13 cellular contexts compared by ENCODE assay signal in genomic region chr13:79483302-79483701, GRCh38. TPM values are rescaled to one million over a fixed set of nuclear protein-coding genes. Genes with fewer than 3 reads are reported as not detected.
DNase-seq lines count a peak whose midpoint lies in the region; ATAC-seq, FAIRE-seq and TF ChIP-seq lines count a peak whose summit lies in the region.
"Had no signal": no experiment of that assay in that cellular context is flagged by ENCODE, and none has a peak within 500 bp of the region (broad histone marks: within the 10 kb centered on the region; RNA-seq: fewer than 3 reads in every experiment).

No MANE protein-coding gene starts in this region.

- TF ChIP-seq CTCF in WI38 (IDR thresholded peaks at IDR 0.05; ENCODE audit: low read depth, low read length) (no peak), fibroblast of lung (conservative IDR thresholded peaks at IDR 0.05 in 1 of 2, IDR thresholded peaks at IDR 0.05 in 1 of 2; ENCODE audit: low read depth in 1 of 2, low read length in 2 of 2) (no peak)

- peaks cover 19% of the 10 kb centered on the region for H3K79me2 ChIP-seq in fibroblast of lung (ENCODE audit: control insufficient read depth, insufficient read depth, low read length)

- no peaks in the 10 kb centered on the region for H3K9me3 ChIP-seq in fibroblast of lung (ENCODE audit: control insufficient read depth, insufficient read depth, low read depth, low read length)
- H3K9me3 ChIP-seq in small intestine (ENCODE audit: control insufficient read depth, low read depth) = no peaks in the 10 kb centered on the region

- no peaks in the 10 kb centered on the region for H3K9me3 Mint-ChIP-seq in activated CD4-positive, alpha-beta T cell treated with anti-CD3 and anti-CD28 coated beads, Interleukin-2, amount 10 ng/mL, durations not matched to agents 7 days and 5 days
- H3K9me3 Mint-ChIP-seq: memory B cell had no signal

- H3K27ac ChIP-seq in fibroblast of lung (ENCODE audit: insufficient read depth, low read length) (peak overlapping the region; percentile 47), small intestine (ENCODE audit: low read depth in 1 of 2, low read length in 1 of 2) (no peak overlapping the region)

- FAIRE-seq in small intestine (lab: Jason Lieb, UNC) = peak; percentile 10
- FAIRE-seq: GM12878 had no signal

- POLR2A ChIA-PET in activated CD4-positive, alpha-beta T cell treated with anti-CD3 and anti-CD28 coated beads, Interleukin-2, amount 10 ng/mL, durations not matched to agents 7 days and 5 days (lab: Charles Lee) = no interaction called here

- H3K4me1 ChIP-seq in fibroblast of lung (ENCODE audit: control insufficient read depth, extremely low read depth, insufficient read depth, low read length) = peaks cover 7% of the 10 kb centered on the region
- H3K4me1 ChIP-seq in small intestine (ENCODE audit: control insufficient read depth in 2 of 2, insufficient read depth in 1 of 2, low read depth in 1 of 2, low read length in 1 of 2) = no peaks in the 10 kb centered on the region

- H3K27me3 ChIP-seq in fibroblast of lung (ENCODE audit: control insufficient read depth, insufficient read depth, low read length) = peaks cover 7% of the 10 kb centered on the region
- H3K27me3 ChIP-seq in small intestine (ENCODE audit: control insufficient read depth in 2 of 2, insufficient read depth in 2 of 2, low read length in 2 of 2) = no peaks in the 10 kb centered on the region

- H3K36me3 Mint-ChIP-seq in activated CD4-positive, alpha-beta T cell treated with anti-CD3 and anti-CD28 coated beads, Interleukin-2, amount 10 ng/mL, durations not matched to agents 7 days and 5 days (ENCODE audit: low read depth) = peaks cover 2% of the 10 kb centered on the region
- H3K36me3 Mint-ChIP-seq: memory B cell had no signal

- H3K4me1 Mint-ChIP-seq in activated CD4-positive, alpha-beta T cell treated with anti-CD3 and anti-CD28 coated beads, Interleukin-2, amount 10 ng/mL, durations not matched to agents 7 days and 5 days = peaks cover 74% of the 10 kb centered on the region

- H3K4me3 Mint-ChIP-seq in activated CD4-positive, alpha-beta T cell treated with anti-CD3 and anti-CD28 coated beads, Interleukin-2, amount 10 ng/mL, durations not matched to agents 7 days and 5 days = peak overlapping the region; percentile 61
- H3K4me3 Mint-ChIP-seq: memory B cell had no signal

- no peak for DNase-seq in activated CD4-positive, alpha-beta T cell treated with anti-CD3 and anti-CD28 coated beads, Interleukin-2, amount 10 ng/mL, durations not matched to agents 7 days and 5 days
- DNase-seq in activated CD4-positive, alpha-beta T cell treated with anti-CD3 and anti-CD28 coated beads for 4 hours = no peak
- DNase-seq in fibroblast of lung (ENCODE audit: low read depth in 2 of 2) (peak; percentile 75 to 96), small intestine (no peak), occipital lobe (lab: John Stamatoyannopoulos, UW) (no peak), HT-29 (ENCODE audit: low spot score) (no peak)
- DNase-seq: AML-193; NCI-H1048; stimulated activated CD4-positive, alpha-beta T cell treated with anti-CD3 and anti-CD28 coated beads, Interleukin-2, amount 100 ng/mL, for 24 hours had no signal

- peaks cover 28% of the 10 kb centered on the region for H3K27me3 Mint-ChIP-seq in activated CD4-positive, alpha-beta T cell treated with anti-CD3 and anti-CD28 coated beads, Interleukin-2, amount 10 ng/mL, durations not matched to agents 7 days and 5 days

- H3K9ac ChIP-seq in fibroblast of lung (ENCODE audit: insufficient read depth, low read length) = no peak overlapping the region

- H4K20me1 ChIP-seq in fibroblast of lung (ENCODE audit: control insufficient read depth, extremely low read depth, insufficient read depth, low read length) = no peaks in the 10 kb centered on the region

- peak overlapping the region; percentile 93 for H3K4me2 ChIP-seq in fibroblast of lung (ENCODE audit: extremely low read depth, insufficient read depth, low read length)

- no peak overlapping the region for H2AFZ ChIP-seq in fibroblast of lung (ENCODE audit: low read length)

- 16 to 46% (median 24%) methylated on average over 1 of the region's 1 CpG for WGBS in small intestine, 3 donors

- no peak overlapping the region for H3K27ac Mint-ChIP-seq in activated CD4-positive, alpha-beta T cell treated with anti-CD3 and anti-CD28 coated beads, Interleukin-2, amount 10 ng/mL, durations not matched to agents 7 days and 5 days
- H3K27ac Mint-ChIP-seq: memory B cell had no signal

- H3K4me3 ChIP-seq in WI38 (ENCODE audit: low read depth, low read length) = 0 out of 2 replicates have a peak overlapping the region, but pooled peaks have one; percentile 81
- no peak overlapping the region for H3K4me3 ChIP-seq in fibroblast of lung (replicated peaks in 1 of 4; ENCODE audit: control extremely low read depth in 1 of 4, insufficient read depth in 1 of 4, low read depth in 3 of 4, low read length in 4 of 4)
- H3K4me3 ChIP-seq in small intestine (ENCODE audit: low read depth in 1 of 2, low read length in 2 of 2) = peak overlapping the region in 1 of 2 donors; percentile 45

- H3K36me3 ChIP-seq in fibroblast of lung (ENCODE audit: control insufficient read depth, insufficient read depth, low read length) (no peaks in the 10 kb centered on the region), small intestine (ENCODE audit: control insufficient read depth in 2 of 2, insufficient read depth in 2 of 2, low read length in 2 of 2) (no peaks in the 10 kb centered on the region)

- CTCF ChIA-PET in activated CD4-positive, alpha-beta T cell treated with anti-CD3 and anti-CD28 coated beads, Interleukin-2, amount 10 ng/mL, durations not matched to agents 7 days and 5 days (lab: Charles Lee) = interaction anchor here (0.9 to 2.5 kb wide), 6 partner anchors 11 to 59 kb away, joined by 3 to 8 read pairs (median 4); no protein-coding TSS in a partner anchor

- no peak for ATAC-seq in GM19467 (IDR thresholded peaks at IDR 0.05; ENCODE audit: unreplicated experiment)
- ATAC-seq: GM12878 had no signal

RNA-seq across cellular contexts. Expression of gene NDFIP2, which starts 2.3 kb away (rescaled TPM):
- 10 to 100 TPM; 17.8 to 21.2 TPM for total RNA-seq in activated CD4-positive, alpha-beta T cell treated with anti-CD3 and anti-CD28 coated beads, Interleukin-2, amount 10 ng/mL, durations not matched to agents 7 days and 5 days
- 35.2 and 39.1 TPM in 2 replicates for total RNA-seq in fibroblast of lung
- 35.2 and 46.4 TPM in 2 replicates for polyA plus RNA-seq in fibroblast of lung
- polyA plus RNA-seq in fibroblast of lung (2012) = 31.4 and 37.5 TPM in 2 replicates
- polyA minus RNA-seq in fibroblast of lung (ENCODE audit: low replicate concordance) = 9.1 and 29.6 TPM in 2 replicates
- 10 to 100 TPM; 34.6 to 59.3 (median 37.0) TPM for polyA plus RNA-seq in small intestine
- total RNA-seq in occipital lobe = 84.1 TPM
- total RNA-seq in HT-29 (2014; rRNA removed; shearing (Covaris generic)) = 26.9 and 29.2 TPM in 2 replicates

Comparison
In these comparisons a context has a peak if more than half of its experiments do, and no peak if none do; other contexts are left out.
1. DNase-seq: peak in fibroblast of lung (2 of 2); none in activated CD4-positive, alpha-beta T cell treated with anti-CD3 and anti-CD28 coated beads, Interleukin-2, amount 10 ng/mL, durations not matched to agents 7 days and 5 days (single experiment), activated CD4-positive, alpha-beta T cell treated with anti-CD3 and anti-CD28 coated beads for 4 hours (0 of 2), small intestine (single experiment), occipital lobe (single experiment) and HT-29 (single experiment).